8 cellular contexts compared by ENCODE assay signal in the genomic region with DNA sequence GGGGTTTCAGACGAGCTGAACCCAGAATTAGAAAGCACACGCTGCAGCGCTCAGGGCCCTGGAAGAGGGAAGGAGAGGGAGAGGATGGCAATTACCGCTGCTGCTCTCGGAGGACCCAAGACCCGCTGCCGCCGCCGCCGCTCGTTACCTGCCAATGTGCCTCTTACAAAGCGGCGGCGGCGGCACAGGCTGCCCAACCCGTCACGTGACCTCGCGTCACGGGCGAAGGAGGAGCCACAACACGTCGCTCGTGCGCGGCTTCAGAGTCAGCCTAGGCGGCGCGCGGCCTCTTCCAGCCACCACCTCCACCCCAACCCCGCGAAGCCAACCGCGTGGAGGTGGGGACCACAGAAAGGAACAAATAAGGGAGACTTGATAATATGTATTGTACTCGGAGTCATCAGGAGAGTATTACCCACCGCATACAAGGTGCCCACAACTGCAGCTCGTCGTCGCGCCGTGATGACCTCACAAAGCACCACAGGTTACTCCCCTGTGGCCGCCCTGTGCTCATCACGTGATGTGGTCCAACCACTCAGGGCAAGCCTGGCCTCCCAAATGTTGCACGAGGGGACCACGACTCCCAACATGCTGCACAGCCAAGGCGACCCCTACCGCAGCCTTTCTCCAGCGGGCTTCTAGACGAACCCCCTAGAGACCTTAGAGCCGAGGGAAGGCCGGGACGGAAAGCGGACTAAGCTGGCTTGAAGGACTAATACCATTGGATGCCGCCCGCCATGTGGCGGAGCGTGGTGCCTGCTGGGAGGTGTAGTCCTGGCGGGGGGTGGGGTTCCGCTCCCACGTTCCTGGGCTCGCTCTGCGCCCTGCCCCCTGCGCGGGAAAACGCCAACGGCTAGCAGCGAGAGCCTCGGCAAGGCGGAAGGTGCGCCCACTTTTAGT. TPM values are rescaled to one million over a fixed set of nuclear protein-coding genes. Genes with fewer than 3 reads are reported as not detected.
DNase-seq lines count a peak whose midpoint lies in the region; ATAC-seq, FAIRE-seq and TF ChIP-seq lines count a peak whose summit lies in the region.

Gene UBAP2 (minus strand): TSS at position 158 of the 900 bp plus-strand sequence. CDS start 31,739 bp downstream, outside the sequence.

- H3K9ac ChIP-seq in HUES64 (ENCODE audit: low read depth, low read length) (peak within 1 kb of the TSS; percentile 99), OCI-LY1 (ENCODE audit: low read length) (peak within 1 kb of the TSS; percentile 88), endothelial cell of umbilical vein (replicated peaks; ENCODE audit: extremely low read depth, insufficient read depth, low read length) (peak within 1 kb of the TSS; percentile 81)

- peaks cover 46% of the 10 kb centered on the region for H3K79me2 ChIP-seq in OCI-LY1 (ENCODE audit: insufficient read depth, low read length)
- H3K79me2 ChIP-seq in endothelial cell of umbilical vein (ENCODE audit: control insufficient read depth, insufficient read depth, low read length) = peaks cover 44% of the 10 kb centered on the region

- H3K9me3 ChIP-seq in HUES64 (ENCODE audit: insufficient read depth, low read depth, low read length) (no peaks in the 10 kb centered on the region), OCI-LY1 (ENCODE audit: low read length) (no peaks in the 10 kb centered on the region), endothelial cell of umbilical vein (replicated peaks; ENCODE audit: control insufficient read depth, insufficient read depth, low read length) (no peaks in the 10 kb centered on the region)

- TF ChIP-seq CTCF in OCI-LY1 (IDR thresholded peaks at IDR 0.05; ENCODE audit: low read length) (no peak), endothelial cell of umbilical vein (IDR thresholded peaks at IDR 0.05; ENCODE audit: extremely low read depth in 1 of 2, insufficient read depth in 1 of 2, low read depth in 1 of 2, low read length in 2 of 2) (no peak)

- H4K20me1 ChIP-seq in OCI-LY1 (ENCODE audit: insufficient read depth, low read length) = no peaks in the 10 kb centered on the region
- peaks cover 3% of the 10 kb centered on the region for H4K20me1 ChIP-seq in endothelial cell of umbilical vein (replicated peaks; ENCODE audit: control insufficient read depth, extremely low read depth, insufficient read depth, low read length)

- CTCF ChIA-PET in endothelial cell of umbilical vein (lab: Charles Lee) = interaction anchor here (0.8 to 2.1 kb wide), 3 partner anchors 24 to 270 kb away, joined by 3 to 9 read pairs (median 5); no protein-coding TSS in a partner anchor

- TF ChIP-seq POLR2A in endothelial cell of umbilical vein (IDR thresholded peaks at IDR 0.05; ENCODE audit: low read depth, low read length) = peak; percentile 98

- H2AFZ ChIP-seq in OCI-LY1 (ENCODE audit: low read length) = peak within 1 kb of the TSS; percentile 64
- peak within 1 kb of the TSS; percentile 53 for H2AFZ ChIP-seq in endothelial cell of umbilical vein (ENCODE audit: low read depth, low read length)

- BruUV-seq in endothelial cell of umbilical vein (replicated peaks; lab: Mats Ljungman, UMichigan) = no TSS peak

- intact Hi-C loops in endothelial cell of umbilical vein (cut with micrococcal nuclease) = loop anchor here (1.0 to 10.0 kb wide), 3 partner anchors 24 to 234 kb away; partner anchors contain the start of gene UBE2R2

- DNase-seq in D341Med (ENCODE audit: low spot score) (peak; percentile 94), endothelial cell of umbilical vein (ENCODE audit: low read depth, low spot score) (peak; percentile 99), middle frontal gyrus (ENCODE audit: extremely low spot score, low spot score) (peak; percentile 93)
- DNase-seq in activated CD8-positive, alpha-beta memory T cell treated with anti-CD3 and anti-CD28 coated beads, Interleukin-2, amount 50 U/mL, for 48 hours = peak; percentile 99
- peak; percentile 95 to 96 for DNase-seq in stimulated activated CD8-positive, alpha-beta memory T cell treated with anti-CD3 and anti-CD28 coated beads, Interleukin-2, amount 100 ng/mL, for 48 hours (ENCODE audit: low read depth in 2 of 2)

- no peaks in the 10 kb centered on the region for H3K27me3 ChIP-seq in HUES64 (ENCODE audit: insufficient read depth, low read length)
- H3K27me3 ChIP-seq in OCI-LY1 (ENCODE audit: insufficient read depth, low read length) = no peaks in the 10 kb centered on the region
- no peaks in the 10 kb centered on the region for H3K27me3 ChIP-seq in endothelial cell of umbilical vein (ENCODE audit: control insufficient read depth in 2 of 2, insufficient read depth in 2 of 2, low read length in 2 of 2)

- under 1% methylated on average over 62 of the region's 70 CpGs for WGBS in HUES64

- peak within 1 kb of the TSS; percentile 91 for H3K4me2 ChIP-seq in OCI-LY1 (ENCODE audit: low read length)
- peak within 1 kb of the TSS; percentile 90 for H3K4me2 ChIP-seq in endothelial cell of umbilical vein (ENCODE audit: insufficient read depth, low read length)

- no peaks in the 10 kb centered on the region for H3K9me1 ChIP-seq in endothelial cell of umbilical vein (replicated peaks; ENCODE audit: control insufficient read depth, extremely low read depth, insufficient read depth, low read length)

- dilution Hi-C loops in endothelial cell of umbilical vein (cut with MboI; ENCODE audit: extremely low pct_ligation_motif_present, low sequenced_read_pairs) = no loop called here

- H3F3A ChIP-seq in OCI-LY1 (ENCODE audit: insufficient read depth, low read length) = no peaks in the 10 kb centered on the region

- peak; percentile 72 for ATAC-seq in GM21447 (IDR thresholded peaks at IDR 0.05; ENCODE audit: unreplicated experiment)

- peak; percentile 94 for FAIRE-seq in endothelial cell of umbilical vein (lab: Jason Lieb, UNC)

- H3K9me2 ChIP-seq in OCI-LY1 (ENCODE audit: low read depth, low read length) = no peaks in the 10 kb centered on the region

- peak within 1 kb of the TSS; percentile 99 for H3K27ac ChIP-seq in HUES64 (ENCODE audit: low read depth, low read length)
- H3K27ac ChIP-seq in OCI-LY1 (ENCODE audit: low read depth, low read length, poor library complexity, severe bottlenecking) = peak within 1 kb of the TSS; percentile 83
- peak within 1 kb of the TSS; percentile 77 for H3K27ac ChIP-seq in endothelial cell of umbilical vein (ENCODE audit: insufficient read depth, low read depth, low read length)

- H3K4me1 ChIP-seq in HUES64 (ENCODE audit: insufficient read depth, low read length) = peaks cover 23% of the 10 kb centered on the region
- H3K4me1 ChIP-seq in OCI-LY1 (ENCODE audit: insufficient read depth, low read length, severe bottlenecking) = peaks cover 36% of the 10 kb centered on the region
- peaks cover 22% of the 10 kb centered on the region for H3K4me1 ChIP-seq in endothelial cell of umbilical vein (ENCODE audit: control insufficient read depth, extremely low read depth, insufficient read depth, low read length)

- 0 out of 2 replicates have a peak, but pooled peaks cover 4% of the 10 kb centered on the region for H3K36me3 ChIP-seq in HUES64 (ENCODE audit: insufficient read depth, low read length)
- peaks cover 5% of the 10 kb centered on the region for H3K36me3 ChIP-seq in OCI-LY1 (ENCODE audit: insufficient read depth, low read length)
- no peaks in the 10 kb centered on the region for H3K36me3 ChIP-seq in endothelial cell of umbilical vein (ENCODE audit: control insufficient read depth in 2 of 2, extremely low read depth in 1 of 2, insufficient read depth in 2 of 2, low read length in 2 of 2)

- POLR2A ChIA-PET in endothelial cell of umbilical vein (lab: Charles Lee) = interaction anchor here (0.5 kb wide), 1 partner anchor 25 kb away, joined by 3 read pairs; no protein-coding TSS in a partner anchor

- H3K4me3 ChIP-seq in HUES64 (ENCODE audit: low read length) (peak within 1 kb of the TSS; percentile 92), OCI-LY1 (ENCODE audit: low read depth, low read length, poor library complexity, severe bottlenecking) (peak within 1 kb of the TSS; percentile 86), endothelial cell of umbilical vein (replicated peaks in 1 of 3; ENCODE audit: insufficient read depth in 1 of 3, low read depth in 1 of 3, low read length in 3 of 3) (peak within 1 kb of the TSS; percentile 70 to 86 (median 81))

TF ChIP-seq in endothelial cell of umbilical vein, 7 proteins besides CTCF, POLR2A, EP300 and RAD21:
- no peak for TF ChIP-seq JUN (IDR thresholded peaks at IDR 0.05; ENCODE audit: borderline replicate concordance, insufficient read depth, insufficient read length, low read depth)
- no peak for TF ChIP-seq GATA2 (IDR thresholded peaks at IDR 0.05; ENCODE audit: insufficient read depth, insufficient read length, low read depth, low read length)
- no peak for TF ChIP-seq FOS (IDR thresholded peaks at IDR 0.05; ENCODE audit: borderline replicate concordance, insufficient read depth, low read length)
- TF ChIP-seq, protein P1, sequence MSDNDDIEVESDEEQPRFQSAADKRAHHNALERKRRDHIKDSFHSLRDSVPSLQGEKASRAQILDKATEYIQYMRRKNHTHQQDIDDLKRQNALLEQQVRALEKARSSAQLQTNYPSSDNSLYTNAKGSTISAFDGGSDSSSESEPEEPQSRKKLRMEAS (IDR thresholded peaks at IDR 0.05; ENCODE audit: insufficient read depth, insufficient read length) = peak; percentile 76
- TF ChIP-seq MYC (IDR thresholded peaks at IDR 0.05; ENCODE audit: low read depth, low read length) = peak; percentile 96
- no peak for TF ChIP-seq EZH2 (IDR thresholded peaks at IDR 0.05; ENCODE audit: borderline replicate concordance, low read depth, low read length, severe bottlenecking)
- TF ChIP-seq POLR2AphosphoS5 (IDR thresholded peaks at IDR 0.05; ENCODE audit: insufficient read depth, low read depth, low read length) = peak; percentile 98
TF ChIP-seq in endothelial cell of umbilical vein: peak in this region for 3.

RNA-seq across cellular contexts. Expression of gene UBAP2, which starts in this region (rescaled TPM):
- polyA plus RNA-seq in HUES64 (2013, experiment 1 of 2) = 36.5 TPM
- 37.7 TPM for polyA plus RNA-seq in HUES64 (2013, experiment 2 of 2)
- total RNA-seq in endothelial cell of umbilical vein = 54.1 and 55.8 TPM in 2 replicates
- 43.2 and 43.3 TPM in 2 replicates for polyA plus RNA-seq in endothelial cell of umbilical vein
- 23.8 and 25.5 TPM in 2 replicates for polyA plus RNA-seq in endothelial cell of umbilical vein (2011; cell fraction: cytosol; rRNA removed)
- polyA plus RNA-seq in endothelial cell of umbilical vein (2011; cell fraction: nucleus; rRNA removed) = 71.5 and 72.8 TPM in 2 replicates
- polyA plus RNA-seq in endothelial cell of umbilical vein (2012) = 35.5 and 35.9 TPM in 2 replicates
- polyA minus RNA-seq in endothelial cell of umbilical vein = 33.5 and 33.7 TPM in 2 replicates
- polyA minus RNA-seq in endothelial cell of umbilical vein (2011; cell fraction: cytosol; rRNA and poly(A)+ RNA removed) = 25.2 TPM
- 49.4 and 61.2 TPM in 2 replicates for polyA minus RNA-seq in endothelial cell of umbilical vein (2011; cell fraction: nucleus; rRNA and poly(A)+ RNA removed)

Comparison
In these comparisons a context has a peak if more than half of its experiments do, and no peak if none do; other contexts are left out.
1. Peak in every context shown above with its lines: DNase-seq, ATAC-seq, H3K4me3 ChIP-seq and H3K27ac ChIP-seq.